ENCODE assay signal across 8 cellular contexts in the genomic region with DNA sequence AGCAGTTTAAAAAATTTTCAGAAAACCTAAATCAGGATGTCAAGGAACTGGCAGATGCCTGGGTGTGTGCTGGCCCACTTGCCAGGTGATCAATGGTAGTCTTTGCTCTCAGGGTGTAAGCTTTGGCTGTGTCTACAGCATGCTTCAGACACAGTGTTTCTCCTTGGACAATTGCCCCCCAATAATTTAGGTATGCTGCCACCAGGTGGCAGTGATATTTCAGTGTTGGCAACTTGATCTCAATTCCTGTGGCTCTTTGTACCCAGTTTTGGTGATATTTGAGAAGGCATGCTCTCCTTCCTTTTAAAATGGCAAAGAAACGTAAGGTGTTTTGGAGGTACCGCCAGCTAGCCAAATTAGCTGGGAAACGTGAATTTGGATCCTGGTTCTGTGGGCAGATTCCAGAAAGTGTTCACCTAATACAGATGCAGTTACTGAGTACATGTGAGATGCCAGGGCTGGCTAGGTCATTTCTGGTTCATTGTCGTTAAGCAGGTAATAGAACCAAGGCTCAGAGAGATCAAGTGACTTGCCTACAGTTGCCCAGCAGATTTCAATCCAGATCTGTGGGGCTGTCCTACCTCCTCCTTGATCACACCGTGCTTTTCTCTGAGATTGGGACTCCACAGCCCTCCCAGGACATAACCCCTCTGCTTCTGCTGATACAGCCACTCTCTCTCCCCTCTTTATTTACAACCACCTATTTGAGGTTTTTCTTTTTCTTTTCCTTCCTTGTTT.
DNase-seq lines count a peak whose midpoint lies in the region; ATAC-seq, FAIRE-seq and TF ChIP-seq lines count a peak whose summit lies in the region.

No MANE protein-coding gene starts in this region.

- peak; percentile 58 for TF ChIP-seq CTCF in AG09319 (IDR thresholded peaks at IDR 0.05; ENCODE audit: low read depth, low read length)
- TF ChIP-seq CTCF in fibroblast of lung (conservative IDR thresholded peaks at IDR 0.05 in 1 of 2, IDR thresholded peaks at IDR 0.05 in 1 of 2; ENCODE audit: low read depth in 1 of 2, low read length in 2 of 2), result peak; percentile 55 to 66
- TF ChIP-seq CTCF in psoas muscle (IDR thresholded peaks at IDR 0.05), result peak; percentile 31

- H3K27me3 ChIP-seq in fibroblast of lung (ENCODE audit: control insufficient read depth, insufficient read depth, low read length) (no peaks in the 10 kb centered on the region), psoas muscle (ENCODE audit: insufficient read depth in 3 of 3, low read length in 2 of 3) (no peaks in the 10 kb centered on the region)

- no peak overlapping the region for H2AFZ ChIP-seq in fibroblast of lung (ENCODE audit: low read length)

- intact Hi-C loops in psoas muscle (cut with DNase I), result loop anchor here in 1 of 2 donors (5.0 kb wide), 1 partner anchor 99 kb away; no protein-coding TSS in a partner anchor

- no peaks in the 10 kb centered on the region for H3K79me2 ChIP-seq in fibroblast of lung (ENCODE audit: control insufficient read depth, insufficient read depth, low read length)

- no peaks in the 10 kb centered on the region for H3K4me1 ChIP-seq in fibroblast of lung (ENCODE audit: control insufficient read depth, extremely low read depth, insufficient read depth, low read length)
- no peaks in the 10 kb centered on the region for H3K4me1 ChIP-seq in psoas muscle

- no peak overlapping the region for H3K4me3 ChIP-seq in fibroblast of lung (replicated peaks in 1 of 4; ENCODE audit: control extremely low read depth in 1 of 4, insufficient read depth in 1 of 4, low read depth in 3 of 4, low read length in 4 of 4)
- no peak overlapping the region for H3K4me3 ChIP-seq in psoas muscle

- peak; percentile 56 for FAIRE-seq in GM18507 (lab: Jason Lieb, UNC)

- no peak for DNase-seq in AG09319 (ENCODE audit: extremely low read depth, low read depth)
- no peak for DNase-seq in GM18507 (ENCODE audit: extremely low spot score, insufficient read length, low read depth)
- DNase-seq in NCI-H69 (lab: John Stamatoyannopoulos, UW), result peak; percentile 69
- peak; percentile 51 for DNase-seq in activated T-cell treated with anti-CD3 and anti-CD28 coated beads for 4 hours
- DNase-seq in fibroblast of lung (ENCODE audit: low read depth in 2 of 2), result peak in 1 of 2 donors; percentile 65
- no peak for DNase-seq in psoas muscle
- no peak for DNase-seq in amniotic stem cell (lab: John Stamatoyannopoulos, UW)
- DNase-seq in dedifferentiated amniotic fluid mesenchymal stem cell (ENCODE audit: extremely low spot score), result no peak

- no peaks in the 10 kb centered on the region for H4K20me1 ChIP-seq in fibroblast of lung (ENCODE audit: control insufficient read depth, extremely low read depth, insufficient read depth, low read length)

- no peaks in the 10 kb centered on the region for H3K9me3 ChIP-seq in fibroblast of lung (ENCODE audit: control insufficient read depth, insufficient read depth, low read depth, low read length)
- H3K9me3 ChIP-seq in psoas muscle, result no peaks in the 10 kb centered on the region

- no peak overlapping the region for H3K4me2 ChIP-seq in fibroblast of lung (ENCODE audit: extremely low read depth, insufficient read depth, low read length)

- H3K27ac ChIP-seq in fibroblast of lung (ENCODE audit: insufficient read depth, low read length), result no peak overlapping the region
- no peak overlapping the region for H3K27ac ChIP-seq in psoas muscle

- no peak for ATAC-seq in psoas muscle

- H3K9ac ChIP-seq in fibroblast of lung (ENCODE audit: insufficient read depth, low read length), result no peak overlapping the region

- WGBS in psoas muscle, 3 donors, result 69 to 76% (median 74%) methylated on average over 5 of the region's 5 CpGs

- H3K36me3 ChIP-seq in fibroblast of lung (ENCODE audit: control insufficient read depth, insufficient read depth, low read length), result no peaks in the 10 kb centered on the region
- no peaks in the 10 kb centered on the region for H3K36me3 ChIP-seq in psoas muscle (ENCODE audit: insufficient read depth in 1 of 2, low read depth in 1 of 2)

Comparison
In these comparisons a context has a peak if more than half of its experiments do, and no peak if none do; other contexts are left out.
1. DNase-seq: peak in NCI-H69 (single experiment) and activated T-cell treated with anti-CD3 and anti-CD28 coated beads for 4 hours (single experiment); none in AG09319 (single experiment), GM18507 (single experiment), psoas muscle (0 of 2), amniotic stem cell (single experiment) and dedifferentiated amniotic fluid mesenchymal stem cell (single experiment).
2. Peak in every context shown above with its lines, with median percentiles within 50 percentile points of each other: CTCF ChIP-seq.